In the genomic region with DNA sequence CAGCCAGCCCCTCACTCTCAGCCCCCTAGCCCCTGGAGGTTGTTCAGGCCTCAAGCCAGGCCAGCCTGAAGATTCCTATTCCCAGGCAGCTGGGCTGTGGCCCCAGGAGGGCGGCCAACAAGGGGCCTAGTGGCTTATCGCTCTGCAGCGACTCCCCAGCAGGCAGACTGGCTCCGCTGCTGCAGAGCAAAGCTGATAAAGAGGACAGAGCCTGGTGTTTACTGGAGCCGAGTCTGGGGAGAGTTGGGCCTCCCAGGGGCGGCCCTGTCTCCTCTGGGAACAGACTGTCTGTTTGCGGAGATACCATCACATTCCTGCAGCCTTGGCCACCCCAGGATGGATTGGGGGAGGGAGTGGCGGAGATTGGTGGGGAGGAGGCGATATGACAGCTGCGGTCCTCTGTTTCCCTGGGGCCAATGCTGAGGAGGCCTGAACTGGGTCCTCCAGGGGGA, we compare ENCODE assay signal across 15 cellular contexts. TPM values are rescaled to one million over a fixed set of nuclear protein-coding genes. Genes with fewer than 3 reads are reported as not detected.
DNase-seq lines count a peak whose midpoint lies in the region; ATAC-seq and TF ChIP-seq lines count a peak whose summit lies in the region.
"Had no signal": no experiment of that assay in that cellular context is flagged by ENCODE, and none has a peak within 500 bp of the region (broad histone marks: within the 10 kb centered on the region; RNA-seq: fewer than 3 reads in every experiment).

No MANE protein-coding gene starts in this region.

- no peaks in the 10 kb centered on the region for H3K9me3 ChIP-seq in ectodermal cell (ENCODE audit: control insufficient read depth, low read length)
- H3K9me3 ChIP-seq in testis = no peaks in the 10 kb centered on the region
- no peaks in the 10 kb centered on the region for H3K9me3 ChIP-seq in body of pancreas
- H3K9me3 ChIP-seq: gastrocnemius medialis had no signal

- intact Hi-C loops in testis (cut with DNase I; ENCODE audit: low total_unique reads) = no loop called here
- intact Hi-C loops in body of pancreas (cut with DNase I) = no loop called here

- H3K4me1 Mint-ChIP-seq in activated naive CD8-positive, alpha-beta T cell treated with anti-CD3 and anti-CD28 coated beads, Interleukin-2, amount 50 U/mL, for 24 hours = peaks cover 6% of the 10 kb centered on the region

- no peak for ATAC-seq in activated naive CD8-positive, alpha-beta T cell treated with anti-CD3 and anti-CD28 coated beads, Interleukin-2, amount 50 U/mL, for 24 hours
- no peak for ATAC-seq in body of pancreas
- ATAC-seq: CD8-positive, alpha-beta T cell; gastrocnemius medialis had no signal

- H3K27me3 Mint-ChIP-seq in activated naive CD8-positive, alpha-beta T cell treated with anti-CD3 and anti-CD28 coated beads, Interleukin-2, amount 50 U/mL, for 24 hours = no peaks in the 10 kb centered on the region

- no peaks in the 10 kb centered on the region for H3K36me3 Mint-ChIP-seq in activated naive CD8-positive, alpha-beta T cell treated with anti-CD3 and anti-CD28 coated beads, Interleukin-2, amount 50 U/mL, for 24 hours (ENCODE audit: low read depth)
- H3K36me3 Mint-ChIP-seq: CD8-positive, alpha-beta T cell had no signal

- DNase-seq in NCI-H524 treated with DMSO at 0.1 percent for 48 hours (lab: John Stamatoyannopoulos, UW) (peak; percentile 42), left kidney (ENCODE audit: low read depth, low spot score) (peak; percentile 71), testis (peak; percentile 81), body of pancreas (no peak), KBM-7 (no peak)
- DNase-seq in effector CD4-positive, alpha-beta T cell = no peak
- DNase-seq in activated naive CD8-positive, alpha-beta T cell treated with anti-CD3 and anti-CD28 coated beads, Interleukin-2, amount 50 U/mL, for 24 hours = no peak
- DNase-seq: activated CD8-positive, alpha-beta memory T cell treated with anti-CD3 and anti-CD28 coated beads, Interleukin-2, amount 50 U/mL, for 4 hours; CD8-positive, alpha-beta T cell; gastrocnemius medialis; GOT3; posterior cingulate gyrus; RPMI8226; stimulated activated CD4-positive, alpha-beta T cell treated with anti-CD3 and anti-CD28 coated beads, Interleukin-4, amount 100 ng/mL, for 4 hours had no signal

- H3K4me1 ChIP-seq in ectodermal cell (ENCODE audit: control insufficient read depth, insufficient read depth, low read length) (peaks cover 18% of the 10 kb centered on the region), testis (peaks cover 28% of the 10 kb centered on the region), body of pancreas (no peaks in the 10 kb centered on the region)
- H3K4me1 ChIP-seq: gastrocnemius medialis had no signal

- in situ Hi-C loops in KBM-7 (cut with MboI; ENCODE audit: low pct_unique_long_range_greater_than_20kb, low sequenced_read_pairs) = no loop called here

- H3K4me3 Mint-ChIP-seq in activated naive CD8-positive, alpha-beta T cell treated with anti-CD3 and anti-CD28 coated beads, Interleukin-2, amount 50 U/mL, for 24 hours = no peak overlapping the region
- H3K4me3 Mint-ChIP-seq: CD8-positive, alpha-beta T cell had no signal

- no peaks in the 10 kb centered on the region for H3K36me3 ChIP-seq in ectodermal cell (ENCODE audit: control insufficient read depth, insufficient read depth, low read length)
- H3K36me3 ChIP-seq in testis (ENCODE audit: low read depth, missing control alignments) = no peaks in the 10 kb centered on the region
- no peaks in the 10 kb centered on the region for H3K36me3 ChIP-seq in body of pancreas (replicated peaks in 1 of 2; ENCODE audit: insufficient read depth in 1 of 2, low read depth in 2 of 2)
- H3K36me3 ChIP-seq: gastrocnemius medialis had no signal

- 23 to 28% methylated on average over 10 of the region's 10 CpGs for WGBS in ectodermal cell, 2 experiments
- 35% methylated on average over 10 of the region's 10 CpGs; no CpG with 5 or more reads in 1 of the 2 donors for WGBS in testis, 2 donors
- 73 to 96% methylated on average over 4 to 10 of the region's 10 CpGs for WGBS in body of pancreas, 2 donors

- peaks cover 4% of the 10 kb centered on the region for H3K9me3 Mint-ChIP-seq in activated naive CD8-positive, alpha-beta T cell treated with anti-CD3 and anti-CD28 coated beads, Interleukin-2, amount 50 U/mL, for 24 hours
- H3K9me3 Mint-ChIP-seq: CD8-positive, alpha-beta T cell had no signal

- H3K27ac ChIP-seq in ectodermal cell (ENCODE audit: insufficient read depth, low read depth, low read length, poor library complexity, severe bottlenecking) = peak overlapping the region; percentile 20
- H3K27ac ChIP-seq in testis = peak overlapping the region; percentile 42 to 74
- no peak overlapping the region for H3K27ac ChIP-seq in body of pancreas
- H3K27ac ChIP-seq: gastrocnemius medialis had no signal

- TF ChIP-seq POLR2A in testis (IDR thresholded peaks at IDR 0.05) = no peak
- TF ChIP-seq POLR2A in body of pancreas (IDR thresholded peaks at IDR 0.05) = no peak

- H3K27me3 ChIP-seq in ectodermal cell (ENCODE audit: control insufficient read depth, insufficient read depth, low read length, poor library complexity, severe bottlenecking) = no peaks in the 10 kb centered on the region
- no peaks in the 10 kb centered on the region for H3K27me3 ChIP-seq in testis
- no peaks in the 10 kb centered on the region for H3K27me3 ChIP-seq in body of pancreas

- H3K27ac Mint-ChIP-seq in activated naive CD8-positive, alpha-beta T cell treated with anti-CD3 and anti-CD28 coated beads, Interleukin-2, amount 50 U/mL, for 24 hours = no peak overlapping the region
- H3K27ac Mint-ChIP-seq: CD8-positive, alpha-beta T cell had no signal

- H3K4me3 ChIP-seq in ectodermal cell (ENCODE audit: insufficient read depth, low read depth, low read length) (no peak overlapping the region), testis (no peak overlapping the region), body of pancreas (no peak overlapping the region)
- H3K4me3 ChIP-seq: gastrocnemius medialis had no signal

- TF ChIP-seq CTCF in testis (IDR thresholded peaks at IDR 0.05) (no peak), body of pancreas (IDR thresholded peaks at IDR 0.05) (no peak)

RNA-seq across cellular contexts. Expression of gene SMAD6, which starts 22.4 kb away (rescaled TPM):
- 6.0 TPM for polyA plus RNA-seq in ectodermal cell (2013, experiment 1 of 4)
- polyA plus RNA-seq in ectodermal cell (2013, experiment 2 of 4) = 5.1 TPM
- polyA plus RNA-seq in ectodermal cell (2013, experiment 3 of 4) = 5.7 TPM
- 6.1 TPM for polyA plus RNA-seq in ectodermal cell (2013, experiment 4 of 4)
- total RNA-seq in testis (10 to 100 TPM; 17.5 to 19.4 TPM), body of pancreas (10 to 100 TPM; 14.0 to 25.4 TPM)
- 3.2 TPM for polyA plus RNA-seq in testis (ENCODE audit: insufficient read depth, low read depth, low replicate concordance)

Comparison
In these comparisons a context has a peak if more than half of its experiments do, and no peak if none do; other contexts are left out.
1. DNase-seq: peak in NCI-H524 treated with DMSO at 0.1 percent for 48 hours (single experiment), left kidney (single experiment) and testis (single experiment); none in effector CD4-positive, alpha-beta T cell (single experiment), activated naive CD8-positive, alpha-beta T cell treated with anti-CD3 and anti-CD28 coated beads, Interleukin-2, amount 50 U/mL, for 24 hours (single experiment), body of pancreas (0 of 4) and KBM-7 (single experiment).
2. H3K27ac ChIP-seq: peak in ectodermal cell (single experiment) and testis (2 of 2); none in body of pancreas (0 of 4).